17 cellular contexts compared by ENCODE assay signal in the genomic region with DNA sequence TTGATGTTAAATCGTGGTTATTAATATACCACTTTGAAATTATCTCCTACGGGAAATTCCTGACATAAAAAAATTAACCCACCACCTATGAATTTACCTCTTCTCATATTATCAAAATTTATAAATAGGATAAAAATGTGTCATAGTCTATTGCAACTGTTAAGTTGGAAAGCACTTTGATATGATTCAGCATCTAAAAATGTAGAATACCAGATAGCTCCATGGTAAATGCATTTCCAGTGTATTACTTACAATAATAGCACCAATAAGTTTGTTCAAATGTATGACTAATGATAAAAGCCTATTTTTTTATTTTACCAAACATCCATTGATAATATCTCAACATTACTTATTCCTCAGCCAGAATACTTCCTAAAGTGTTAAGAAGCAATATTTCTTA. TPM values are rescaled to one million over a fixed set of nuclear protein-coding genes. Genes with fewer than 3 reads are reported as not detected.
"Had no signal": no experiment of that assay in that cellular context is flagged by ENCODE, and none has a peak within 500 bp of the region (broad histone marks: within the 10 kb centered on the region; RNA-seq: fewer than 3 reads in every experiment).

No MANE protein-coding gene starts in this region.

- H3K36me3 Mint-ChIP-seq: activated naive CD4-positive, alpha-beta T cell treated with anti-CD3 and anti-CD28 coated beads, Interleukin-2, amount 50 U/mL, for 72 hours; neural progenitor cell had no signal

- H3K4me3 ChIP-seq: cardiac muscle cell, colonic mucosa, lung, neural progenitor cell, pancreas, skin epidermis, stomach had no signal

- DNase-seq: activated CD4-positive, alpha-beta T cell treated with anti-CD3 and anti-CD28 coated beads, Interleukin-2, amount 10 ng/mL, durations not matched to agents 7 days and 5 days; activated CD4-positive, CD25-positive, alpha-beta regulatory T cell; activated T-cell treated with anti-CD3 and anti-CD28 coated beads, Interleukin-2, amount 50 U/mL, for 1 hour; amygdala; colonic mucosa; immature natural killer cell; left colon; midbrain; pancreas; stomach; T-helper 17 cell had no signal

- H3K4me3 Mint-ChIP-seq: activated CD4-positive, alpha-beta T cell treated with anti-CD3 and anti-CD28 coated beads, Interleukin-2, amount 10 ng/mL, durations not matched to agents 7 days and 5 days; immature natural killer cell; neural progenitor cell; T-helper 17 cell had no signal

- H3K4me1 Mint-ChIP-seq: activated CD4-positive, alpha-beta T cell treated with anti-CD3 and anti-CD28 coated beads, Interleukin-2, amount 10 ng/mL, durations not matched to agents 7 days and 5 days; immature natural killer cell; neural progenitor cell; T-helper 17 cell had no signal

- H3K27ac Mint-ChIP-seq: activated CD4-positive, alpha-beta T cell treated with anti-CD3 and anti-CD28 coated beads, Interleukin-2, amount 10 ng/mL, durations not matched to agents 7 days and 5 days; activated naive CD4-positive, alpha-beta T cell treated with anti-CD3 and anti-CD28 coated beads, Interleukin-2, amount 50 U/mL, for 72 hours; immature natural killer cell; neural progenitor cell; T-helper 17 cell had no signal

- H3K27me3 Mint-ChIP-seq: activated CD4-positive, alpha-beta T cell treated with anti-CD3 and anti-CD28 coated beads, Interleukin-2, amount 10 ng/mL, durations not matched to agents 7 days and 5 days; T-helper 17 cell had no signal

RNA-seq across cellular contexts. Expression of a gene that starts 13.6 kb away (rescaled TPM):
- total RNA-seq: activated CD4-positive, alpha-beta T cell treated with anti-CD3 and anti-CD28 coated beads, Interleukin-2, amount 10 ng/mL, durations not matched to agents 7 days and 5 days; activated CD8-positive, alpha-beta memory T cell treated with anti-CD3 and anti-CD28 coated beads for 36 hours; activated naive CD4-positive, alpha-beta T cell treated with anti-CD3 and anti-CD28 coated beads, Interleukin-2, amount 50 U/mL, for 72 hours; T-helper 17 cell had no signal
- polyA plus RNA-seq: immature natural killer cell had no signal
